In the genomic region with DNA sequence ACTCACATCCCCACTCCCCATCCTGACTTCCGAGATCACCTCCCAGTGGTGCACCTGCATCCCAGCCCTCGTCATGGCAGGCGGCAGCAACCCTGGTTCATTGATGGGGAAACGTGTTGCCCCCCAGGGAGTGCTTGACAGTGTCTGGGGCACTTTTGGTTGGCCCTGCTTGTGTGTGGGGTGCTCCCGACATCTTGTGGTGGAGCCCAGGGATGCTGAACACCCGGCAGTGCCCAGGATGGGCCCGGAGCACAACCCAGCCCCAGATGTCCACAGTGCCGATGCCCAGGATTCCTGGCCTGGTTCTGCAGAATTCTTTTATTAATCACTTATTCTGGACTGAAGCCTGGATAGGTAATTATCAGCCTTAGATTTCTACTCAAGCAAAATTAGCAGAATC, we compare ENCODE assay signal across 1 cellular context.
TF ChIP-seq lines count a peak whose summit lies in the region.

No MANE protein-coding gene starts in this region.

TF ChIP-seq in IMR-90, 13 proteins besides CTCF, POLR2A, EP300 and RAD21:
- TF ChIP-seq RCOR1 (IDR thresholded peaks at IDR 0.05; ENCODE audit: insufficient replicate concordance, low read length) (no peak), NFE2L2 (IDR thresholded peaks at IDR 0.05; ENCODE audit: low read depth, low read length) (no peak), BHLHE40 (IDR thresholded peaks at IDR 0.05; ENCODE audit: low read depth, low read length) (no peak), SMC3 (IDR thresholded peaks at IDR 0.05; ENCODE audit: low read depth, low read length) (no peak), ELK1 (IDR thresholded peaks at IDR 0.05; ENCODE audit: borderline replicate concordance, low read depth, low read length) (no peak), RFX5 (IDR thresholded peaks at IDR 0.05; ENCODE audit: low read depth, low read length) (no peak), FOS (IDR thresholded peaks at IDR 0.05; ENCODE audit: low read depth, low read length) (no peak), CHD1 (IDR thresholded peaks at IDR 0.05; ENCODE audit: low read depth, low read length) (no peak), MAZ (IDR thresholded peaks at IDR 0.05; ENCODE audit: borderline replicate concordance, low read depth, low read length) (no peak), CEBPB (IDR thresholded peaks at IDR 0.05; ENCODE audit: low read depth, low read length) (no peak), MXI1 (IDR thresholded peaks at IDR 0.05; ENCODE audit: borderline replicate concordance, low read depth, low read length) (no peak), MAFK (IDR thresholded peaks at IDR 0.05; ENCODE audit: low read depth, low read length) (no peak)
- TF ChIP-seq, protein P1, sequence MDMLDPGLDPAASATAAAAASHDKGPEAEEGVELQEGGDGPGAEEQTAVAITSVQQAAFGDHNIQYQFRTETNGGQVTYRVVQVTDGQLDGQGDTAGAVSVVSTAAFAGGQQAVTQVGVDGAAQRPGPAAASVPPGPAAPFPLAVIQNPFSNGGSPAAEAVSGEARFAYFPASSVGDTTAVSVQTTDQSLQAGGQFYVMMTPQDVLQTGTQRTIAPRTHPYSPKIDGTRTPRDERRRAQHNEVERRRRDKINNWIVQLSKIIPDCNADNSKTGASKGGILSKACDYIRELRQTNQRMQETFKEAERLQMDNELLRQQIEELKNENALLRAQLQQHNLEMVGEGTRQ (IDR thresholded peaks at IDR 0.05; ENCODE audit: low read depth, low read length): no peak
